In the genomic region with DNA sequence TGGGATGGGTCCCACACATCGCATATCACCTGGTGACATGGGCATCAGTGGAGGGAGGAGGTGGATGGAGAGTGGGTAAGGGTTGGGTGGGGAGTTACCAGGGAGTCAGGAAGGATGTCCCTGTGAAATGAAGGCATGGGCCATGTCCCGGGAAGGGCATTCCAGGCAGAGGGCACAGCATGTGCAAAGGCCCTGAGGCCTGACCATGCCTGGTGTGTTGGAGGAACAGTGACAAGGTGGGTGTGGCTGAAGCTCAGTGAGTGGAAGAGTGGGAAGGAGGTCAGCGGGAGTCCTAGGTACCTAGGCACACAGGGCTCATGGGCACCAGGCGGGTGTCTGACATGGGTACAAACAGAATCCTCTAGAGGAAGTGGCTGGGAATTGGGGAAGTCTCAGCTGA, we compare ENCODE assay signal across 22 cellular contexts.
"Had no signal": no experiment of that assay in that cellular context is flagged by ENCODE, and none has a peak within 500 bp of the region (broad histone marks: within the 10 kb centered on the region; RNA-seq: fewer than 3 reads in every experiment).

No MANE protein-coding gene starts in this region.

- H3K36me3 ChIP-seq: adrenal gland, MG63, SJCRH30 had no signal

- H3K4me3 Mint-ChIP-seq: activated CD8-positive, alpha-beta T cell treated with anti-CD3 and anti-CD28 coated beads, Interleukin-2, amount 10 ng/mL, durations not matched to agents 7 days and 5 days; activated naive CD8-positive, alpha-beta T cell treated with anti-CD3 and anti-CD28 coated beads, Interleukin-2, amount 10 ng/mL, durations not matched to agents 7 days and 5 days had no signal

- H3K9ac ChIP-seq: SK-N-SH had no signal

- H3K27ac Mint-ChIP-seq: activated CD8-positive, alpha-beta T cell treated with anti-CD3 and anti-CD28 coated beads, Interleukin-2, amount 10 ng/mL, durations not matched to agents 7 days and 5 days; activated naive CD8-positive, alpha-beta T cell treated with anti-CD3 and anti-CD28 coated beads, Interleukin-2, amount 10 ng/mL, durations not matched to agents 7 days and 5 days had no signal

- H3K4me3 ChIP-seq: adrenal gland, MG63, SJCRH30 had no signal

- H3K9me3 Mint-ChIP-seq: activated naive CD8-positive, alpha-beta T cell treated with anti-CD3 and anti-CD28 coated beads, Interleukin-2, amount 10 ng/mL, durations not matched to agents 7 days and 5 days had no signal

- H3K27me3 ChIP-seq: adrenal gland, MG63, SJCRH30 had no signal

- ATAC-seq: activated CD8-positive, alpha-beta T cell treated with anti-CD3 and anti-CD28 coated beads, Interleukin-2, amount 10 ng/mL, durations not matched to agents 7 days and 5 days; PC-3 had no signal

- H3K36me3 Mint-ChIP-seq: activated naive CD8-positive, alpha-beta T cell treated with anti-CD3 and anti-CD28 coated beads, Interleukin-2, amount 10 ng/mL, durations not matched to agents 7 days and 5 days had no signal

- H3K27ac ChIP-seq: adrenal gland, SJCRH30 had no signal

- DNase-seq: activated CD4-positive, alpha-beta T cell treated with anti-CD3 and anti-CD28 coated beads for 48 hours; activated CD4-positive, alpha-beta T cell treated with anti-CD3 and anti-CD28 coated beads, Interleukin-2, amount 50 U/mL, for 4 hours; activated CD4-positive, CD25-positive, alpha-beta regulatory T cell treated with anti-CD3 and anti-CD28 coated beads, Interleukin-2, amount 50 U/mL, for 72 hours; activated CD8-positive, alpha-beta memory T cell treated with anti-CD3 and anti-CD28 coated beads, Interleukin-2, amount 50 U/mL, for 48 hours; activated CD8-positive, alpha-beta T cell treated with anti-CD3 and anti-CD28 coated beads, Interleukin-2, amount 10 ng/mL, durations not matched to agents 7 days and 5 days; activated naive CD4-positive, alpha-beta T cell treated with anti-CD3 and anti-CD28 coated beads, Interleukin-2, amount 50 U/mL, for 16 hours; activated naive CD8-positive, alpha-beta T cell treated with anti-CD3 and anti-CD28 coated beads, Interleukin-2, amount 10 ng/mL, durations not matched to agents 7 days and 5 days; activated T-cell treated with anti-CD3 and anti-CD28 coated beads, Interleukin-2, amount 50 U/mL, for 1 hour; adrenal gland; anterior cingulate cortex; cerebellar nuclear complex; MG63; NCI-H1105; NCI-H1436; NCI-H1694 treated with DMSO at 0.1 percent for 48 hours; NCI-H2029 treated with DMSO at 0.1 percent for 48 hours; NCI-H345; NCI-H510A; PC-3; SJCRH30; SK-N-SH; T-helper 1 cell had no signal

- H3K9me3 ChIP-seq: adrenal gland, MG63, SK-N-SH had no signal
